Comparison of ENCODE assay signal across 1 cellular context in the genomic region with DNA sequence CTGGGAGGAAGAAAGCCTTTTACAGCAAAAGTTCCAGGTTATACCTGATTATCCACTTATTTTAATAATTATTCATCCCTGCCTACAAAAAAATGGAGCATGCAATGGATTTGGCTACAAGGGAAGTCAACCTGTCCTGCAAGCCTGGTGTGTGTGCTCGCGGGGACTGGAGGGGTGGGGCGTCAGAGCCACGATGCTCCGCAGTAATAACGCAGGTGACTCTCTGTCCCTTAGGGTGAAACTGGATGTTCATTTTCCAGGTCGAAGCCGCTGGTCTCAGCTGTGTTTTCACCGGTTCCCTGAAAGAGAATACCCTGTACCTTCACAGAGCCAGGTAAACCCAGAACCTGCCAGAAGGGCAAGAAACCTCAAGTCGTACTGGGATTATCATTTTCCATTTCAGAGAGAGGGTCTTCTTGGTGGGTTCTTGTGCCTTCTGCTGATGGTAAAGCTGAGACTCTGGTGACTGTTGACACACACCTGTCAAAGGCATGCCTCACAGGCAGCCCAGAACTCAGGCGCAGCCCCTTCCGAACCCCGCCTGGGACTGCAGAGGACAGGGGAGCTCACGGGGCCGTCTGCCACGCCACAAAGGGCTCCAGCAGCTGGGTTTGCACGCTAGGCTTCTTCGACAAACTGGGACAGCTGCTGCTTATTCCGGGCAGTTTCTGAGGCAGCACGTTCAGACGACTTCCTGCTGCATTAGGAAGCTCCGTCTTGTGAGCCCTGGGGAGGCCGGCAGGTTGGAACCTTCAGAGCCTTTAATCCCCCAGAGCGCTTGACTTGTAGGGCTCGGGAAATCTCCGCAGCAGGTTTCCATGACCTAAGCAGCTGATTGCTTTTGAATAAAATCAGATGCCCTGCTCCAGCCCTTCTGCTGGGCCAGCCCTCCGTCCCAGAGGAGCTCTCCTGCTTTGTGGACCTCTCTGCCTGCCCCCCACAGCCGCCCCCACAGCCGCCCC.
A peak's percentile ranks its signal among the peaks of the same experiment; 100 is the strongest.
TF ChIP-seq lines count a peak whose summit lies in the region.

No MANE protein-coding gene starts in this region.

TF ChIP-seq in GM12878, 131 proteins besides CTCF, POLR2A, EP300 and RAD21 (continued from another document):
- TF ChIP-seq BHLHE40 (IDR thresholded peaks at IDR 0.05; ENCODE audit: borderline replicate concordance in 1 of 2, low read depth in 2 of 2, low read length in 1 of 2) (peak in 1 of 2 experiments; percentile 33; a peak in 1 of 4 replicates), SMAD5 (IDR thresholded peaks at IDR 0.05; ENCODE audit: low read depth) (no peak)
